ENCODE assay signal across 19 cellular contexts in genomic region chr10:113446739-113447138, GRCh38.
DNase-seq lines count a peak whose midpoint lies in the region; FAIRE-seq and TF ChIP-seq lines count a peak whose summit lies in the region.
"Had no signal": no experiment of that assay in that cellular context is flagged by ENCODE, and none has a peak within 500 bp of the region (broad histone marks: within the 10 kb centered on the region; RNA-seq: fewer than 3 reads in every experiment).

No MANE protein-coding gene starts in this region.

- H2BK5ac ChIP-seq in mesenchymal stem cell (ENCODE audit: low read depth, low read length, poor library complexity, severe bottlenecking) (no peak overlapping the region), H9 (ENCODE audit: insufficient read length, low read length) (no peak overlapping the region)

- no peak overlapping the region for H3K4ac ChIP-seq in mesenchymal stem cell (ENCODE audit: low read depth in 1 of 2, low read length in 2 of 2)
- H3K4ac ChIP-seq in H9 (ENCODE audit: low read depth, low read length): no peak overlapping the region

- H3K9me2 ChIP-seq in hepatocyte (replicated peaks; ENCODE audit: insufficient read depth): no peaks in the 10 kb centered on the region

- H3K9me3 Mint-ChIP-seq in H9: no peaks in the 10 kb centered on the region
- H3K9me3 Mint-ChIP-seq: CD8-positive, alpha-beta memory T cell had no signal

- no peak overlapping the region for H3K18ac ChIP-seq in mesenchymal stem cell (ENCODE audit: low read depth in 1 of 2, low read length in 2 of 2)
- H3K18ac ChIP-seq in H9 (ENCODE audit: insufficient read length, low read depth, low read length): no peak overlapping the region

- no peak overlapping the region for H3K9ac ChIP-seq in liver (ENCODE audit: low read depth in 1 of 2, low read length in 2 of 2)
- H3K9ac ChIP-seq in mesenchymal stem cell (ENCODE audit: low read length): no peak overlapping the region
- H3K9ac ChIP-seq in H9 (ENCODE audit: extremely low read depth, insufficient read length, low read length): no peak overlapping the region

- H2BK12ac ChIP-seq in mesenchymal stem cell (ENCODE audit: low read length in 2 of 2): no peak overlapping the region
- H2BK12ac ChIP-seq in H9 (ENCODE audit: insufficient read length, low read depth, low read length): no peak overlapping the region

- H4K91ac ChIP-seq in mesenchymal stem cell (ENCODE audit: low read length) (no peak overlapping the region), H9 (ENCODE audit: insufficient read length, low read depth, low read length) (no peak overlapping the region)

- peak overlapping the region; percentile 76 for H3K27ac ChIP-seq in hepatocyte
- peak overlapping the region in 1 of 2 donors; percentile 42 for H3K27ac ChIP-seq in liver (ENCODE audit: low read depth in 1 of 2, low read length in 2 of 2)
- H3K27ac ChIP-seq in small intestine (ENCODE audit: low read depth in 1 of 2, low read length in 1 of 2): no peak overlapping the region
- no peak overlapping the region for H3K27ac ChIP-seq in mesenchymal stem cell (ENCODE audit: low read length, poor library complexity, severe bottlenecking)
- no peak overlapping the region for H3K27ac ChIP-seq in H9 (ENCODE audit: insufficient read length, low read depth, low read length)

- H4K8ac ChIP-seq in mesenchymal stem cell (ENCODE audit: low read length): no peak overlapping the region
- no peak overlapping the region for H4K8ac ChIP-seq in H9 (replicated peaks; ENCODE audit: insufficient read length, low read depth, low read length)

- no peak overlapping the region for H3K27ac Mint-ChIP-seq in H9
- H3K27ac Mint-ChIP-seq: B cell; CD4-positive, CD25-positive, alpha-beta regulatory T cell; CD8-positive, alpha-beta memory T cell had no signal

- no peaks in the 10 kb centered on the region for H3K79me2 ChIP-seq in hepatocyte
- no peaks in the 10 kb centered on the region for H3K79me2 ChIP-seq in H9 (ENCODE audit: insufficient read depth, low read length)

- no peaks in the 10 kb centered on the region for H3K23me2 ChIP-seq in H9 (ENCODE audit: insufficient read length, low read depth, low read length, poor library complexity, severe bottlenecking)

- peaks cover 0 to 3% of the 10 kb centered on the region in 2 experiments; a peak in 2 of 4 replicates for H3K4me1 Mint-ChIP-seq in H9
- H3K4me1 Mint-ChIP-seq: B cell; CD4-positive, CD25-positive, alpha-beta regulatory T cell; CD8-positive, alpha-beta memory T cell had no signal

- H4K20me1 ChIP-seq in hepatocyte (ENCODE audit: insufficient read depth, poor library complexity, severe bottlenecking): no peaks in the 10 kb centered on the region
- H4K20me1 ChIP-seq in H9 (ENCODE audit: control insufficient read depth, insufficient read depth, insufficient read length): no peaks in the 10 kb centered on the region

- no peak overlapping the region for H3K56ac ChIP-seq in H9 (ENCODE audit: insufficient read length, low read depth, low read length)

- DNase-seq in HuH-7 (ENCODE audit: low spot score) (peak; percentile 45), hepatocyte (ENCODE audit: low spot score) (peak; percentile 43), small intestine (peak; percentile 40), mesenchymal stem cell (no peak), H9 (no peak), NCI-H2227 (lab: John Stamatoyannopoulos, UW; ENCODE audit: unreplicated experiment) (no peak)
- DNase-seq: C1 segment of cervical spinal cord; CD4-positive, CD25-positive, alpha-beta regulatory T cell; CD8-positive, alpha-beta memory T cell; COR-L47; GOT3; H7; IMR-90 had no signal

- H3K14ac ChIP-seq in mesenchymal stem cell (ENCODE audit: low read length in 2 of 2) (no peak overlapping the region), H9 (ENCODE audit: insufficient read depth, low read length) (no peak overlapping the region)

- peaks cover 61% of the 10 kb centered on the region for H3K27me3 Mint-ChIP-seq in H9 (ENCODE audit: low read depth)

- no peaks in the 10 kb centered on the region; a peak in 1 of 7 replicates for H3K36me3 Mint-ChIP-seq in H9 (ENCODE audit: insufficient read depth in 1 of 3, low read depth in 3 of 3)
- H3K36me3 Mint-ChIP-seq: CD4-positive, CD25-positive, alpha-beta regulatory T cell; CD8-positive, alpha-beta memory T cell had no signal

- H2AFZ ChIP-seq in hepatocyte (no peak overlapping the region), mesenchymal stem cell (ENCODE audit: low read depth, low read length) (no peak overlapping the region), H9 (ENCODE audit: low read length) (no peak overlapping the region)

- H3K4me3 Mint-ChIP-seq in H9: no peak overlapping the region
- H3K4me3 Mint-ChIP-seq: B cell; CD4-positive, CD25-positive, alpha-beta regulatory T cell; CD8-positive, alpha-beta memory T cell had no signal

- FAIRE-seq in small intestine (lab: Jason Lieb, UNC): no peak
- FAIRE-seq: G401.6, GM12892, GM18507, K562 had no signal

- TF ChIP-seq RAD21 in liver (IDR thresholded peaks at IDR 0.05): peak; percentile 30 to 34

- WGBS in hepatocyte (ENCODE audit: low lambda C conversion rate, missing lambda C conversion rate): 39% methylated on average over 2 of the region's 2 CpGs
- WGBS in liver: 15% methylated on average over 2 of the region's 2 CpGs
- 18 to 38% (median 28%) methylated on average over 2 of the region's 2 CpGs for WGBS in small intestine, 3 donors
- 36% methylated on average over 1 of the region's 2 CpGs for WGBS in mesenchymal stem cell
- WGBS in H9 (ENCODE audit: extremely low coverage, insufficient read length, low lambda C conversion rate): no CpG with 5 or more reads among the region's 2 CpGs

- H3K4me3 ChIP-seq in hepatocyte: no peak overlapping the region
- no peak overlapping the region for H3K4me3 ChIP-seq in liver (ENCODE audit: low read depth in 1 of 3, low read length in 3 of 3)
- H3K4me3 ChIP-seq in small intestine (ENCODE audit: low read depth in 1 of 2, low read length in 2 of 2): no peak overlapping the region
- no peak overlapping the region for H3K4me3 ChIP-seq in mesenchymal stem cell (ENCODE audit: insufficient read depth in 1 of 2, low read depth in 1 of 2, low read length in 2 of 2)
- H3K4me3 ChIP-seq: K562 had no signal

- H3T11ph ChIP-seq in H9 (ENCODE audit: low read length): no peak overlapping the region

- H2AK5ac ChIP-seq in mesenchymal stem cell (ENCODE audit: low read length, severe bottlenecking): no peak overlapping the region
- H2AK5ac ChIP-seq in H9 (ENCODE audit: insufficient read length, low read length): no peak overlapping the region

- H3K9me3 ChIP-seq in hepatocyte (ENCODE audit: low read depth): no peaks in the 10 kb centered on the region
- no peaks in the 10 kb centered on the region for H3K9me3 ChIP-seq in liver (ENCODE audit: control insufficient read depth in 4 of 4, low read length in 3 of 4)
- H3K9me3 ChIP-seq in small intestine (ENCODE audit: control insufficient read depth, low read depth): no peaks in the 10 kb centered on the region
- H3K9me3 ChIP-seq in mesenchymal stem cell (ENCODE audit: control insufficient read depth, low read length): no peaks in the 10 kb centered on the region
- H3K9me3 ChIP-seq in H9 (ENCODE audit: control insufficient read depth, low read depth, low read length): no peaks in the 10 kb centered on the region

- no peaks in the 10 kb centered on the region for H3K79me1 ChIP-seq in mesenchymal stem cell (replicated peaks; ENCODE audit: low read length, poor library complexity, severe bottlenecking)
- no peaks in the 10 kb centered on the region for H3K79me1 ChIP-seq in H9 (ENCODE audit: insufficient read depth, low read depth, low read length, poor library complexity, severe bottlenecking)

- H3K4me1 ChIP-seq in hepatocyte (ENCODE audit: insufficient read depth) (peaks cover 23% of the 10 kb centered on the region), liver (ENCODE audit: control insufficient read depth in 4 of 4, insufficient read depth in 4 of 4, low read length in 3 of 4) (peaks cover 0 to 6% (median 3%) of the 10 kb centered on the region in 4 donors), small intestine (ENCODE audit: control insufficient read depth in 2 of 2, insufficient read depth in 1 of 2, low read depth in 1 of 2, low read length in 1 of 2) (no peaks in the 10 kb centered on the region), mesenchymal stem cell (ENCODE audit: control insufficient read depth, insufficient read depth, low read depth, low read length) (no peaks in the 10 kb centered on the region), H9 (ENCODE audit: insufficient read depth, low read length) (no peaks in the 10 kb centered on the region)

- H3K36me3 ChIP-seq in hepatocyte (replicated peaks; ENCODE audit: insufficient read depth, low read depth) (no peaks in the 10 kb centered on the region), liver (ENCODE audit: control insufficient read depth in 4 of 4, insufficient read depth in 3 of 4, low read depth in 1 of 4, low read length in 3 of 4) (no peaks in the 10 kb centered on the region), small intestine (ENCODE audit: control insufficient read depth in 2 of 2, insufficient read depth in 2 of 2, low read length in 2 of 2) (no peaks in the 10 kb centered on the region), mesenchymal stem cell (ENCODE audit: control insufficient read depth in 1 of 2, insufficient read depth in 2 of 2, low read depth in 1 of 2, low read length in 2 of 2) (no peaks in the 10 kb centered on the region)

- H2BK15ac ChIP-seq in mesenchymal stem cell (ENCODE audit: low read depth, poor library complexity, severe bottlenecking) (no peak overlapping the region), H9 (ENCODE audit: low read depth, low read length) (no peak overlapping the region)

- no peak for TF ChIP-seq CTCF in hepatocyte (IDR thresholded peaks at IDR 0.05; ENCODE audit: poor library complexity)
- TF ChIP-seq CTCF in liver (IDR thresholded peaks at IDR 0.05; ENCODE audit: low read depth, low read length, missing input control): no peak
- TF ChIP-seq CTCF in H9 (conservative IDR thresholded peaks at IDR 0.05): no peak

- peak overlapping the region; percentile 52 for H3K4me2 ChIP-seq in hepatocyte
- no peak overlapping the region for H3K4me2 ChIP-seq in mesenchymal stem cell (ENCODE audit: low read length, poor library complexity, severe bottlenecking)
- H3K4me2 ChIP-seq in H9 (ENCODE audit: insufficient read depth, insufficient read length, low read length): no peak overlapping the region

- H2BK20ac ChIP-seq in H9 (ENCODE audit: low read depth, low read length, poor library complexity, severe bottlenecking): no peak overlapping the region

- H2BK120ac ChIP-seq in mesenchymal stem cell (ENCODE audit: low read depth, low read length): no peak overlapping the region
- H2BK120ac ChIP-seq in H9 (ENCODE audit: low read depth, low read length, poor library complexity, severe bottlenecking): no peak overlapping the region

- H4K5ac ChIP-seq in H9 (ENCODE audit: insufficient read length, low read depth, low read length): no peak overlapping the region

- H3K27me3 ChIP-seq in hepatocyte (no peaks in the 10 kb centered on the region), liver (ENCODE audit: control insufficient read depth in 4 of 4, insufficient read depth in 4 of 4, low read length in 3 of 4) (no peaks in the 10 kb centered on the region), small intestine (ENCODE audit: control insufficient read depth in 2 of 2, insufficient read depth in 2 of 2, low read length in 2 of 2) (no peaks in the 10 kb centered on the region), mesenchymal stem cell (ENCODE audit: control insufficient read depth in 1 of 2, insufficient read depth in 1 of 2, low read length in 2 of 2) (peaks cover 33 to 47% of the 10 kb centered on the region in 2 experiments), H9 (ENCODE audit: insufficient read depth, low read length) (no peaks in the 10 kb centered on the region)

- H3K23ac ChIP-seq in mesenchymal stem cell (ENCODE audit: low read length in 2 of 2) (no peak overlapping the region), H9 (ENCODE audit: insufficient read length, low read depth, low read length) (no peak overlapping the region)

Comparison
In these comparisons a context has a peak if more than half of its experiments do, and no peak if none do; other contexts are left out.
1. DNase-seq: peak in HuH-7 (single experiment), hepatocyte (single experiment) and small intestine (single experiment); none in mesenchymal stem cell (single experiment), H9 (single experiment) and NCI-H2227 (single experiment).